Comparison of ENCODE assay signal across 8 cellular contexts in the genomic region with DNA sequence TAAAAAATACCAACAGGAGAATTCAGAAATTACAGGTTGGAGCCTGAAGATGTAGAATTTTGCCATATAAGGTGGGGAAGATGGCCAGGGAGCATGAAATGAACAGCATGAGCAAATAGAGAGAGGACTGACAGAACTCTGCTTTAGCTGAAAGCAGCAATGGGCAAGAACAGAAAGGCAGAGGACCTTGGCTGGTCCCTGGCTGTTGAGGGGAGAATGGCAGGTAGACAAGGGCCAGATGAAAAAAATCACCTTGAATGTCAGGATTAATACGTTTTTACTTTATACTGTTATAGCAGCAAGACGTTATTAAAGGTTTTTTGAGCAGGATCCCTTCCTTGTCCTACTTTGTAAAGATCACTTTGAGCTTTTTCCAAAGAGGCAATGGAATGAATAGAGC. TPM values are rescaled to one million over a fixed set of nuclear protein-coding genes. Genes with fewer than 3 reads are reported as not detected.
A peak's percentile ranks its signal among the peaks of the same experiment; 100 is the strongest.
DNase-seq lines count a peak whose midpoint lies in the region; ATAC-seq and TF ChIP-seq lines count a peak whose summit lies in the region.

No MANE protein-coding gene starts in this region.

- H3K9me2 ChIP-seq in SU-DHL-6 (replicated peaks; ENCODE audit: insufficient read depth, low read length): no peaks in the 10 kb centered on the region

- TF ChIP-seq CTCF in SU-DHL-6 (IDR thresholded peaks at IDR 0.05; ENCODE audit: insufficient read depth, low read length, poor library complexity, severe bottlenecking): no peak
- TF ChIP-seq CTCF in foreskin keratinocyte (conservative IDR thresholded peaks at IDR 0.05): peak; percentile 60

- H3K27ac ChIP-seq in SU-DHL-6 (ENCODE audit: low read depth, low read length) (peak overlapping the region; percentile 80), foreskin keratinocyte (no peak overlapping the region)

- H3K9me3 Mint-ChIP-seq in stimulated activated naive B cell treated with anti-CD40 and anti-IgM and Interleukin-4, amounts not matched to agents 10 μg/mL and 1 μg/mL and 100 μg/mL, for 72 hours: no peaks in the 10 kb centered on the region

- H3K4me1 ChIP-seq in foreskin keratinocyte: peaks cover 7% of the 10 kb centered on the region

- peak overlapping the region; percentile 85 for H3K9ac ChIP-seq in SU-DHL-6 (ENCODE audit: low read length)

- no peaks in the 10 kb centered on the region for H3K27me3 Mint-ChIP-seq in stimulated activated naive B cell treated with anti-CD40 and anti-IgM and Interleukin-4, amounts not matched to agents 10 μg/mL and 1 μg/mL and 100 μg/mL, for 72 hours

- H3K36me3 Mint-ChIP-seq in stimulated activated naive B cell treated with anti-CD40 and anti-IgM and Interleukin-4, amounts not matched to agents 10 μg/mL and 1 μg/mL and 100 μg/mL, for 72 hours: peaks cover 15 to 26% of the 10 kb centered on the region in 2 donors

- H3K4me2 ChIP-seq in SU-DHL-6 (ENCODE audit: low read depth, low read length, poor library complexity, severe bottlenecking): peak overlapping the region; percentile 86

- peak overlapping the region; percentile 100 for H3K27ac Mint-ChIP-seq in stimulated activated naive B cell treated with anti-CD40 and anti-IgM and Interleukin-4, amounts not matched to agents 10 μg/mL and 1 μg/mL and 100 μg/mL, for 72 hours

- H4K20me1 ChIP-seq in SU-DHL-6 (ENCODE audit: low read depth, low read length): no peaks in the 10 kb centered on the region

- H3K79me2 ChIP-seq in SU-DHL-6 (ENCODE audit: insufficient read depth, low read length): peaks cover 57% of the 10 kb centered on the region

- ATAC-seq in foreskin keratinocyte (no peak), HG03439 (IDR thresholded peaks at IDR 0.05; ENCODE audit: unreplicated experiment) (no peak)
- ATAC-seq in stimulated activated naive B cell treated with anti-CD40 and anti-IgM and Interleukin-4, amounts not matched to agents 10 μg/mL and 1 μg/mL and 100 μg/mL, for 72 hours (replicated peaks): no peak

- peak overlapping the region; percentile 82 for H3K4me3 ChIP-seq in SU-DHL-6 (ENCODE audit: insufficient read depth, low read length, poor library complexity, severe bottlenecking)

- H3K27me3 ChIP-seq in SU-DHL-6 (ENCODE audit: low read length) (no peaks in the 10 kb centered on the region), foreskin keratinocyte (no peaks in the 10 kb centered on the region)

- H2AFZ ChIP-seq in SU-DHL-6 (ENCODE audit: low read depth, low read length, severe bottlenecking): peak overlapping the region; percentile 96

- H3F3A ChIP-seq in SU-DHL-6 (ENCODE audit: insufficient read depth): peaks cover 9% of the 10 kb centered on the region; the same call in 1 of the 2 replicates

- peaks cover 13 to 25% of the 10 kb centered on the region in 2 donors for H3K4me1 Mint-ChIP-seq in stimulated activated naive B cell treated with anti-CD40 and anti-IgM and Interleukin-4, amounts not matched to agents 10 μg/mL and 1 μg/mL and 100 μg/mL, for 72 hours

- peak overlapping the region; percentile 92 to 99 for H3K4me3 Mint-ChIP-seq in stimulated activated naive B cell treated with anti-CD40 and anti-IgM and Interleukin-4, amounts not matched to agents 10 μg/mL and 1 μg/mL and 100 μg/mL, for 72 hours

- no peaks in the 10 kb centered on the region for H3K9me3 ChIP-seq in SU-DHL-6 (ENCODE audit: insufficient read depth, low read length)

- peaks cover 24% of the 10 kb centered on the region for H3K36me3 ChIP-seq in SU-DHL-6 (ENCODE audit: low read length)

- DNase-seq in stimulated activated CD4-positive, alpha-beta T cell treated with anti-CD3 and anti-CD28 coated beads, Interleukin-1b, Interleukin-23, amount 100 ng/mL, for 48 hours: peak; percentile 19
- DNase-seq in stimulated activated CD4-positive, alpha-beta T cell treated with anti-CD3 and anti-CD28 coated beads, Interleukin-2, amount 100 ng/mL, for 24 hours: no peak
- DNase-seq in foreskin keratinocyte (peak in 1 of 2 donors; percentile 15), amygdala (lab: John Stamatoyannopoulos, UW) (no peak), ureter (ENCODE audit: low spot score) (no peak)
- no peak for DNase-seq in stimulated activated naive B cell treated with anti-CD40 and anti-IgM and Interleukin-4, amounts not matched to agents 10 μg/mL and 1 μg/mL and 100 μg/mL, for 72 hours

RNA-seq across cellular contexts. Expression of a gene that starts 1.0 kb away (rescaled TPM):
- total RNA-seq in foreskin keratinocyte: 61.6 and 65.7 TPM in 2 replicates
- polyA plus RNA-seq in foreskin keratinocyte: 53.3 and 54.0 TPM in 2 replicates
- total RNA-seq in ureter: 39.1 TPM

RNA-seq across cellular contexts. Expression of a gene that starts 12.1 kb away (rescaled TPM):
- total RNA-seq in foreskin keratinocyte (31.8 and 32.7 TPM in 2 replicates), ureter (71.4 TPM)
- polyA plus RNA-seq in foreskin keratinocyte: 15.7 and 16.9 TPM in 2 replicates

RNA-seq across cellular contexts. Expression of a gene that starts 34.4 kb away (rescaled TPM):
- total RNA-seq in foreskin keratinocyte (0.07 TPM in 1 of 2 replicates, not detected in the other), ureter (3.6 TPM)
- polyA plus RNA-seq in foreskin keratinocyte: 0.08 TPM in 1 of 2 replicates, not detected in the other
